8 cellular contexts compared by ENCODE assay signal in the genomic region with DNA sequence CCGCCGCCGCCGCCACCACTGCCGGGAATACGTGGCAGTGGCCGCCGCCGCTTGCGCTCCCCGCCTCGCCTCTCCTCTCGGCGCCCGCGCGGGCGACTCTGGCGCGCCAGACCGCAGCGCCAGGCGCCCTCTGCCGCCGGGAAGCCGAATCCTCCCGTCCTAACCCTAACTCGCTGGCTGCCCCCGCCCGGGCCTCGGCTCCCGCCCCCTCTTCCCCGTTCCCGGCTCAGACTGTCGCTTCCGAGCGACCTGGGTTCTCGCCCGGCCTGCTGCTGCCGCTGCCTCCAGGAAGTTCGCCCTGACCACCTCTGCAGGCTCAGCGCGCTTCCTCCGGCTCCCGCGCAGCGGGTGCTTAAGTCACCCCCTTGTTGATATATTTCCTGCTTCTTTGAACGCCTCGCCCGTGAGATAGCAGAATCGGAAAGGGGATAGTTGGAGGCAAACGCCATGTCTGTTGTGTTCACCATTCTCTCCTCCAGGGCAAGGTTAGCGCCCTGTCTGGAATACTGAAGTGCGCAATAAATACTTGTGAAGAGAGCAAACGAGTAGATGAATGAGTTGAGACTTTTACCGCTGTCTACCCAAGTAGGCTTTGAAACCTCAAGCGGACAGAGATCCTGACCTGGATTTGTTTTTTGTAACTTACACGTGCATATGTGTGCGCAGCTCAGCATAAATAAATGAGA. TPM values are rescaled to one million over a fixed set of nuclear protein-coding genes. Genes with fewer than 3 reads are reported as not detected.
A peak's percentile ranks its signal among the peaks of the same experiment; 100 is the strongest.
DNase-seq lines count a peak whose midpoint lies in the region; ATAC-seq and TF ChIP-seq lines count a peak whose summit lies in the region.

A gene with protein sequence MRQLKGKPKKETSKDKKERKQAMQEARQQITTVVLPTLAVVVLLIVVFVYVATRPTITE (minus strand): TSS at position 100 of the 686 bp plus-strand sequence. CDS start 64,202 bp downstream, outside the sequence.

- TF ChIP-seq CTCF in HCT116 (IDR thresholded peaks at IDR 0.05 in 2 of 3, conservative IDR thresholded peaks at IDR 0.05 in 1 of 3; ENCODE audit: borderline replicate concordance in 1 of 3, insufficient read depth in 1 of 3, low read depth in 2 of 3, low read length in 2 of 3), result peak; percentile 44 to 67 (median 48)
- peak; percentile 52 for TF ChIP-seq CTCF in MM.1S (IDR thresholded peaks at IDR 0.05; ENCODE audit: low read length)

- peak; percentile 65 for TF ChIP-seq RAD21 in HCT116 (IDR thresholded peaks at IDR 0.05; ENCODE audit: low read depth)

- CTCF ChIA-PET in HCT116 (lab: Charles Lee), result no interaction called here

- H2AFZ ChIP-seq in HCT116 (ENCODE audit: low read depth, low read length, poor library complexity, severe bottlenecking) (peak within 1 kb of the TSS; percentile 92), MM.1S (ENCODE audit: low read length) (peak within 1 kb of the TSS; percentile 86), neuron (ENCODE audit: low read depth, low read length) (peak within 1 kb of the TSS; percentile 97)

- TF ChIP-seq POLR2A in HCT116 (IDR thresholded peaks at IDR 0.05; ENCODE audit: borderline replicate concordance, extremely low read depth, insufficient read depth, insufficient read length), result no peak

- no peaks in the 10 kb centered on the region for H3K36me3 ChIP-seq in HCT116 (ENCODE audit: control insufficient read depth in 1 of 2, insufficient read depth in 2 of 2, low read length in 2 of 2)
- no peaks in the 10 kb centered on the region for H3K36me3 ChIP-seq in MM.1S (replicated peaks; ENCODE audit: insufficient read depth, low read length)
- no peaks in the 10 kb centered on the region for H3K36me3 ChIP-seq in neuron (ENCODE audit: insufficient read depth, low read length)

- peak; percentile 88 for ATAC-seq in HCT116

- POLR2A ChIA-PET in HCT116 (lab: Charles Lee), result no interaction called here

- no TSS peak for BruUV-seq in HCT116 (replicated peaks; lab: Mats Ljungman, UMichigan)

- DNase-seq in GM03348 (ENCODE audit: low spot score) (peak; percentile 96), HCT116 (ENCODE audit: low read depth, low spot score) (peak; percentile 58), MM.1S (peak; percentile 76), SIG-M5 treated with dmso at 0.1 percent for 504 hours (lab: John Stamatoyannopoulos, UW; ENCODE audit: unreplicated experiment) (peak; percentile 71), activated gamma-delta T cell treated with Interleukin-2 at 50 U/mL for 16 hours (peak; percentile 43), foreskin melanocyte (peak; percentile 55), substantia nigra (lab: John Stamatoyannopoulos, UW) (peak in 47 of 49 donors; percentile 12 to 84 (median 59))

- peaks cover 17 to 25% of the 10 kb centered on the region in 2 experiments for H3K4me1 ChIP-seq in HCT116 (ENCODE audit: control insufficient read depth in 1 of 2, insufficient read depth in 2 of 2, low read length in 2 of 2)
- peaks cover 5% of the 10 kb centered on the region; the same call in 1 of the 2 replicates for H3K4me1 ChIP-seq in MM.1S (ENCODE audit: low read length)
- H3K4me1 ChIP-seq in neuron (ENCODE audit: insufficient read depth, low read length), result peaks cover 9% of the 10 kb centered on the region

- H3K27me3 ChIP-seq in HCT116 (ENCODE audit: insufficient read depth, low read length) (no peaks in the 10 kb centered on the region), MM.1S (replicated peaks; ENCODE audit: insufficient read depth, low read length) (no peaks in the 10 kb centered on the region), neuron (ENCODE audit: insufficient read depth, low read length) (peaks cover 4% of the 10 kb centered on the region)

- H3K27ac ChIP-seq in HCT116 (ENCODE audit: low read depth, low read length) (peak within 1 kb of the TSS; percentile 52), MM.1S (ENCODE audit: low read length) (no peak within 1 kb of the TSS), substantia nigra (ENCODE audit: low read depth, low read length, poor library complexity, severe bottlenecking) (peak within 1 kb of the TSS; percentile 67)

- peak within 1 kb of the TSS; percentile 66 for H3K9ac ChIP-seq in HCT116 (ENCODE audit: low read length)
- peak within 1 kb of the TSS; percentile 75 for H3K9ac ChIP-seq in MM.1S (ENCODE audit: low read length)

- RAD21 ChIA-PET in HCT116 (lab: Charles Lee; ENCODE audit: low non-redundant PET in 1 of 2, low total read pairs in 2 of 2, uncharacterized antibody in 2 of 2, unreplicated experiment in 2 of 2), result no interaction called here

- H3K79me2 ChIP-seq in HCT116 (ENCODE audit: insufficient read depth, low read length), result peaks cover 15% of the 10 kb centered on the region
- H3K79me2 ChIP-seq in MM.1S (ENCODE audit: low read length), result peaks cover 6% of the 10 kb centered on the region; the same call in 1 of the 2 replicates

- H3K4me3 ChIP-seq in HCT116 (replicated peaks in 1 of 2; ENCODE audit: low read depth in 1 of 2, low read length in 2 of 2) (peak within 1 kb of the TSS; percentile 74 to 89), MM.1S (ENCODE audit: low read length) (peak within 1 kb of the TSS; percentile 78), neuron (ENCODE audit: low read length) (peak within 1 kb of the TSS; percentile 57)

- H3F3A ChIP-seq in MM.1S (ENCODE audit: insufficient read depth, low read length), result no peaks in the 10 kb centered on the region

- no peaks in the 10 kb centered on the region for H3K9me3 ChIP-seq in HCT116 (ENCODE audit: control insufficient read depth in 1 of 2, insufficient read depth in 1 of 2, low read depth in 1 of 2, low read length in 2 of 2)
- no peaks in the 10 kb centered on the region for H3K9me3 ChIP-seq in MM.1S (replicated peaks; ENCODE audit: insufficient read depth, low read length)
- H3K9me3 ChIP-seq in neuron (ENCODE audit: low read length), result no peaks in the 10 kb centered on the region

- no peaks in the 10 kb centered on the region for H3K9me2 ChIP-seq in HCT116 (ENCODE audit: insufficient read depth)
- no peaks in the 10 kb centered on the region for H3K9me2 ChIP-seq in MM.1S (replicated peaks; ENCODE audit: insufficient read depth, low read length)

- H4K20me1 ChIP-seq in HCT116 (ENCODE audit: insufficient read depth) (no peaks in the 10 kb centered on the region), MM.1S (ENCODE audit: insufficient read depth, low read length) (no peaks in the 10 kb centered on the region)

- H3K4me2 ChIP-seq in HCT116 (ENCODE audit: low read length), result peak within 1 kb of the TSS; percentile 94
- H3K4me2 ChIP-seq in MM.1S (ENCODE audit: low read depth, low read length), result peak within 1 kb of the TSS; percentile 86

- intact Hi-C loops in HCT116 (cut with micrococcal nuclease), result loop anchor here (1.0 to 5.0 kb wide), 2 partner anchors 309 to 601 kb away; no protein-coding TSS in a partner anchor

TF ChIP-seq in HCT116, 20 proteins besides CTCF, POLR2A, EP300 and RAD21 (continues in another document):
- TF ChIP-seq ZNF274 (IDR thresholded peaks at IDR 0.05; ENCODE audit: low read depth, low read length), result no peak
- TF ChIP-seq, protein P1, sequence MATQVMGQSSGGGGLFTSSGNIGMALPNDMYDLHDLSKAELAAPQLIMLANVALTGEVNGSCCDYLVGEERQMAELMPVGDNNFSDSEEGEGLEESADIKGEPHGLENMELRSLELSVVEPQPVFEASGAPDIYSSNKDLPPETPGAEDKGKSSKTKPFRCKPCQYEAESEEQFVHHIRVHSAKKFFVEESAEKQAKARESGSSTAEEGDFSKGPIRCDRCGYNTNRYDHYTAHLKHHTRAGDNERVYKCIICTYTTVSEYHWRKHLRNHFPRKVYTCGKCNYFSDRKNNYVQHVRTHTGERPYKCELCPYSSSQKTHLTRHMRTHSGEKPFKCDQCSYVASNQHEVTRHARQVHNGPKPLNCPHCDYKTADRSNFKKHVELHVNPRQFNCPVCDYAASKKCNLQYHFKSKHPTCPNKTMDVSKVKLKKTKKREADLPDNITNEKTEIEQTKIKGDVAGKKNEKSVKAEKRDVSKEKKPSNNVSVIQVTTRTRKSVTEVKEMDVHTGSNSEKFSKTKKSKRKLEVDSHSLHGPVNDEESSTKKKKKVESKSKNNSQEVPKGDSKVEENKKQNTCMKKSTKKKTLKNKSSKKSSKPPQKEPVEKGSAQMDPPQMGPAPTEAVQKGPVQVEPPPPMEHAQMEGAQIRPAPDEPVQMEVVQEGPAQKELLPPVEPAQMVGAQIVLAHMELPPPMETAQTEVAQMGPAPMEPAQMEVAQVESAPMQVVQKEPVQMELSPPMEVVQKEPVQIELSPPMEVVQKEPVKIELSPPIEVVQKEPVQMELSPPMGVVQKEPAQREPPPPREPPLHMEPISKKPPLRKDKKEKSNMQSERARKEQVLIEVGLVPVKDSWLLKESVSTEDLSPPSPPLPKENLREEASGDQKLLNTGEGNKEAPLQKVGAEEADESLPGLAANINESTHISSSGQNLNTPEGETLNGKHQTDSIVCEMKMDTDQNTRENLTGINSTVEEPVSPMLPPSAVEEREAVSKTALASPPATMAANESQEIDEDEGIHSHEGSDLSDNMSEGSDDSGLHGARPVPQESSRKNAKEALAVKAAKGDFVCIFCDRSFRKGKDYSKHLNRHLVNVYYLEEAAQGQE (IDR thresholded peaks at IDR 0.05; ENCODE audit: low read depth), result no peak
- no peak; the same call in 1 of the 2 replicates for TF ChIP-seq ZFX (IDR thresholded peaks at IDR 0.05)
- no peak for TF ChIP-seq EZH2 (IDR thresholded peaks at IDR 0.05)
- no peak for TF ChIP-seq SRF (IDR thresholded peaks at IDR 0.05; ENCODE audit: low read depth)
- TF ChIP-seq SP1 (IDR thresholded peaks at IDR 0.05; ENCODE audit: low read depth), result no peak
- TF ChIP-seq SIN3A (IDR thresholded peaks at IDR 0.05; ENCODE audit: low read depth), result no peak
- TF ChIP-seq ELF1 (IDR thresholded peaks at IDR 0.05; ENCODE audit: borderline replicate concordance, low read depth), result no peak
- no peak for TF ChIP-seq TCF7L2 (IDR thresholded peaks at IDR 0.05; ENCODE audit: borderline replicate concordance, extremely low read depth, insufficient read depth, insufficient read length)
- no peak for TF ChIP-seq JUND (IDR thresholded peaks at IDR 0.05)
- peak; percentile 74 for TF ChIP-seq POLR2AphosphoS5 (IDR thresholded peaks at IDR 0.05; ENCODE audit: low read depth, low read length)
- TF ChIP-seq CEBPB (IDR thresholded peaks at IDR 0.05; ENCODE audit: low read depth), result no peak
- TF ChIP-seq, protein P2, sequence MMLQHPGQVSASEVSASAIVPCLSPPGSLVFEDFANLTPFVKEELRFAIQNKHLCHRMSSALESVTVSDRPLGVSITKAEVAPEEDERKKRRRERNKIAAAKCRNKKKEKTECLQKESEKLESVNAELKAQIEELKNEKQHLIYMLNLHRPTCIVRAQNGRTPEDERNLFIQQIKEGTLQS (IDR thresholded peaks at IDR 0.05), result no peak

RNA-seq across cellular contexts. Expression of the gene that starts here (rescaled TPM):
- 23.1 TPM for total RNA-seq in HCT116 (2021; ENCODE audit: unreplicated experiment)
- 26.0 and 28.6 TPM in 2 replicates for polyA plus RNA-seq in HCT116 (2012)

Comparison
In these comparisons a context has a peak if more than half of its experiments do, and no peak if none do; other contexts are left out.
1. DNase-seq: peak in every context shown above with its lines; median percentile 96 in GM03348; 76 in MM.1S; 71 in SIG-M5 treated with dmso at 0.1 percent for 504 hours; 59 in substantia nigra; 58 in HCT116; 55 in foreskin melanocyte; 43 in activated gamma-delta T cell treated with Interleukin-2 at 50 U/mL for 16 hours.